Comparison of ENCODE assay signal across 10 cellular contexts in genomic region chr6:144411506-144412165, GRCh38.
DNase-seq lines count a peak whose midpoint lies in the region; ATAC-seq lines count a peak whose summit lies in the region.
"Had no signal": no experiment of that assay in that cellular context is flagged by ENCODE, and none has a peak within 500 bp of the region (broad histone marks: within the 10 kb centered on the region; RNA-seq: fewer than 3 reads in every experiment).

No MANE protein-coding gene starts in this region.

- ATAC-seq in activated T-helper 17 cell treated with anti-CD3 and anti-CD28 coated beads, Interleukin-2, amount 50 U/mL, for 72 hours (replicated peaks) = peak; percentile 84
- ATAC-seq in naive B cell (ENCODE audit: low read depth in 2 of 2) (no peak), GM19324 (IDR thresholded peaks at IDR 0.05; ENCODE audit: low FRiP score, unreplicated experiment) (no peak)

- H3K27me3 Mint-ChIP-seq in activated T-helper 17 cell treated with anti-CD3 and anti-CD28 coated beads, Interleukin-2, amount 50 U/mL, for 72 hours = no peaks in the 10 kb centered on the region
- no peaks in the 10 kb centered on the region for H3K27me3 Mint-ChIP-seq in naive B cell

- peak; percentile 6 for DNase-seq in COLO668 (lab: John Stamatoyannopoulos, UW; ENCODE audit: unreplicated experiment)
- peak; percentile 46 for DNase-seq in HCEC 1CT
- no peak for DNase-seq in naive B cell
- DNase-seq in stimulated activated CD4-positive, alpha-beta T cell treated with anti-CD3 and anti-CD28 coated beads, Interleukin-12 subunit alpha, Interleukin-12 subunit beta, amount 100 ng/mL, for 4 hours = no peak
- no peak for DNase-seq in SHP77 (lab: John Stamatoyannopoulos, UW)
- DNase-seq in HPDE6-E6E7 (ENCODE audit: extremely low spot score) = no peak
- DNase-seq: brain microvascular endothelial cell, NCI-H1092 had no signal

- peak overlapping the region; percentile 73 for H3K4me3 Mint-ChIP-seq in activated T-helper 17 cell treated with anti-CD3 and anti-CD28 coated beads, Interleukin-2, amount 50 U/mL, for 72 hours
- H3K4me3 Mint-ChIP-seq in naive B cell = peak overlapping the region in 4 of 8 donors; percentile 5 to 39 (median 20)

- peaks cover 3% of the 10 kb centered on the region for H3K9me3 Mint-ChIP-seq in activated T-helper 17 cell treated with anti-CD3 and anti-CD28 coated beads, Interleukin-2, amount 50 U/mL, for 72 hours
- H3K9me3 Mint-ChIP-seq in naive B cell = no peaks in the 10 kb centered on the region

- no peaks in the 10 kb centered on the region for H3K36me3 Mint-ChIP-seq in activated T-helper 17 cell treated with anti-CD3 and anti-CD28 coated beads, Interleukin-2, amount 50 U/mL, for 72 hours (ENCODE audit: low read depth)
- H3K36me3 Mint-ChIP-seq in naive B cell = peaks cover 20 to 23% of the 10 kb centered on the region in 2 donors

- peaks cover 35% of the 10 kb centered on the region for H3K4me1 Mint-ChIP-seq in activated T-helper 17 cell treated with anti-CD3 and anti-CD28 coated beads, Interleukin-2, amount 50 U/mL, for 72 hours
- H3K4me1 Mint-ChIP-seq in naive B cell = peaks cover 50 to 71% (median 68%) of the 10 kb centered on the region in 3 donors

- peak overlapping the region; percentile 6 for H3K27ac Mint-ChIP-seq in activated T-helper 17 cell treated with anti-CD3 and anti-CD28 coated beads, Interleukin-2, amount 50 U/mL, for 72 hours
- peak overlapping the region in 4 of 6 donors; percentile 22 to 63 (median 41) for H3K27ac Mint-ChIP-seq in naive B cell

Comparison
In these comparisons a context has a peak if more than half of its experiments do, and no peak if none do; other contexts are left out.
1. DNase-seq: peak in COLO668 (single experiment) and HCEC 1CT (single experiment); none in naive B cell (single experiment), stimulated activated CD4-positive, alpha-beta T cell treated with anti-CD3 and anti-CD28 coated beads, Interleukin-12 subunit alpha, Interleukin-12 subunit beta, amount 100 ng/mL, for 4 hours (single experiment), SHP77 (0 of 2) and HPDE6-E6E7 (single experiment).